19 cellular contexts compared by ENCODE assay signal in genomic region chr17:41974658-41975057, GRCh38. TPM values are rescaled to one million over a fixed set of nuclear protein-coding genes. Genes with fewer than 3 reads are reported as not detected.
DNase-seq lines count a peak whose midpoint lies in the region; ATAC-seq and TF ChIP-seq lines count a peak whose summit lies in the region.
"Had no signal": no experiment of that assay in that cellular context is flagged by ENCODE, and none has a peak within 500 bp of the region (broad histone marks: within the 10 kb centered on the region; RNA-seq: fewer than 3 reads in every experiment).

No MANE protein-coding gene starts in this region.

- H3K9me3 Mint-ChIP-seq in activated T-cell treated with anti-CD3 and anti-CD28 coated beads, Interleukin-2, amount 50 U/mL, for 24 hours = no peaks in the 10 kb centered on the region
- no peaks in the 10 kb centered on the region for H3K9me3 Mint-ChIP-seq in immature natural killer cell
- H3K9me3 Mint-ChIP-seq in stimulated activated naive B cell treated with anti-CD40 and anti-IgM and Interleukin-4, amounts not matched to agents 10 μg/mL and 1 μg/mL and 100 μg/mL, for 72 hours = no peaks in the 10 kb centered on the region
- no peaks in the 10 kb centered on the region for H3K9me3 Mint-ChIP-seq in activated T-helper 2 cell treated with anti-CD3 and anti-CD28 coated beads, Interferon-gamma antibody, Interleukin-2, Interleukin-4, amounts not matched to agents 10 μg/mL and 5 μg/mL and 100 μg/mL, durations not matched to agents 14 hours and 24 hours and 36 hours
- H3K9me3 Mint-ChIP-seq: activated naive CD8-positive, alpha-beta T cell treated with anti-CD3 and anti-CD28 coated beads, Interleukin-2, amount 50 U/mL, for 24 hours; CD14-positive monocyte; GM23338 had no signal

- no peak for ATAC-seq in stimulated activated naive B cell treated with anti-CD40 and anti-IgM and Interleukin-4, amounts not matched to agents 10 μg/mL and 1 μg/mL and 100 μg/mL, for 72 hours (replicated peaks)
- ATAC-seq in HG03045 (IDR thresholded peaks at IDR 0.05; ENCODE audit: unreplicated experiment) = no peak
- ATAC-seq: activated naive CD8-positive, alpha-beta T cell treated with anti-CD3 and anti-CD28 coated beads, Interleukin-2, amount 50 U/mL, for 24 hours; GM23338; left colon; pancreas had no signal

- no peak overlapping the region for H3K4me3 ChIP-seq in MG63
- H3K4me3 ChIP-seq: GM23338, pancreas, transverse colon had no signal

- H3K36me3 Mint-ChIP-seq in activated T-cell treated with anti-CD3 and anti-CD28 coated beads, Interleukin-2, amount 50 U/mL, for 24 hours (ENCODE audit: low read depth) = peaks cover 91% of the 10 kb centered on the region
- H3K36me3 Mint-ChIP-seq in immature natural killer cell = peaks cover 7 to 28% (median 13%) of the 10 kb centered on the region in 3 donors
- peaks cover 35 to 49% of the 10 kb centered on the region in 2 donors for H3K36me3 Mint-ChIP-seq in stimulated activated naive B cell treated with anti-CD40 and anti-IgM and Interleukin-4, amounts not matched to agents 10 μg/mL and 1 μg/mL and 100 μg/mL, for 72 hours
- H3K36me3 Mint-ChIP-seq in activated T-helper 2 cell treated with anti-CD3 and anti-CD28 coated beads, Interferon-gamma antibody, Interleukin-2, Interleukin-4, amounts not matched to agents 10 μg/mL and 5 μg/mL and 100 μg/mL, durations not matched to agents 14 hours and 24 hours and 36 hours (ENCODE audit: low read depth) = peaks cover 69% of the 10 kb centered on the region

- no peaks in the 10 kb centered on the region for H3K9me3 ChIP-seq in MG63
- H3K9me3 ChIP-seq: pancreas, transverse colon had no signal

- no peak for DNase-seq in activated T-cell treated with anti-CD3 and anti-CD28 coated beads, Interleukin-2, amount 50 U/mL, for 24 hours
- no peak for DNase-seq in activated T-cell treated with anti-CD3 and anti-CD28 coated beads, Interleukin-2, amount 50 U/mL, for 1 hour
- DNase-seq in immature natural killer cell (no peak), MG63 (no peak)
- no peak for DNase-seq in stimulated activated naive B cell treated with anti-CD40 and anti-IgM and Interleukin-4, amounts not matched to agents 10 μg/mL and 1 μg/mL and 100 μg/mL, for 72 hours
- DNase-seq in activated T-helper 2 cell treated with anti-CD3 and anti-CD28 coated beads, Interferon-gamma antibody, Interleukin-2, Interleukin-4, amounts not matched to agents 10 μg/mL and 5 μg/mL and 100 μg/mL, durations not matched to agents 14 hours and 24 hours and 36 hours (ENCODE audit: low spot score) = no peak
- DNase-seq: 8988T; activated naive CD8-positive, alpha-beta T cell treated with anti-CD3 and anti-CD28 coated beads, Interleukin-2, amount 50 U/mL, for 24 hours; central memory CD4-positive, alpha-beta T cell; DMS53; KG1; left colon; NCI-H1105; transverse colon had no signal

- intact Hi-C loops in activated T-helper 2 cell treated with anti-CD3 and anti-CD28 coated beads, Interferon-gamma antibody, Interleukin-2, Interleukin-4, amounts not matched to agents 10 μg/mL and 5 μg/mL and 100 μg/mL, durations not matched to agents 14 hours and 24 hours and 36 hours (cut with micrococcal nuclease) = no loop called here

- peak overlapping the region; percentile 86 for H3K27ac ChIP-seq in VCaP
- H3K27ac ChIP-seq: transverse colon had no signal

- no peaks in the 10 kb centered on the region for H3K27me3 ChIP-seq in MG63
- H3K27me3 ChIP-seq: pancreas, transverse colon had no signal

- H3K36me3 ChIP-seq in MG63 = peaks cover 79% of the 10 kb centered on the region

- no peak overlapping the region for H3K4me3 Mint-ChIP-seq in activated T-cell treated with anti-CD3 and anti-CD28 coated beads, Interleukin-2, amount 50 U/mL, for 24 hours
- no peak overlapping the region for H3K4me3 Mint-ChIP-seq in immature natural killer cell
- no peak overlapping the region for H3K4me3 Mint-ChIP-seq in stimulated activated naive B cell treated with anti-CD40 and anti-IgM and Interleukin-4, amounts not matched to agents 10 μg/mL and 1 μg/mL and 100 μg/mL, for 72 hours
- no peak overlapping the region for H3K4me3 Mint-ChIP-seq in activated T-helper 2 cell treated with anti-CD3 and anti-CD28 coated beads, Interferon-gamma antibody, Interleukin-2, Interleukin-4, amounts not matched to agents 10 μg/mL and 5 μg/mL and 100 μg/mL, durations not matched to agents 14 hours and 24 hours and 36 hours (ENCODE audit: low read depth)
- H3K4me3 Mint-ChIP-seq: activated naive CD8-positive, alpha-beta T cell treated with anti-CD3 and anti-CD28 coated beads, Interleukin-2, amount 50 U/mL, for 24 hours; CD14-positive monocyte; GM23338 had no signal

- H3K27me3 Mint-ChIP-seq in activated T-cell treated with anti-CD3 and anti-CD28 coated beads, Interleukin-2, amount 50 U/mL, for 24 hours = no peaks in the 10 kb centered on the region
- peaks cover 1 to 14% (median 6%) of the 10 kb centered on the region in 3 donors for H3K27me3 Mint-ChIP-seq in immature natural killer cell (ENCODE audit: low read depth in 3 of 3)
- no peaks in the 10 kb centered on the region for H3K27me3 Mint-ChIP-seq in stimulated activated naive B cell treated with anti-CD40 and anti-IgM and Interleukin-4, amounts not matched to agents 10 μg/mL and 1 μg/mL and 100 μg/mL, for 72 hours
- no peaks in the 10 kb centered on the region for H3K27me3 Mint-ChIP-seq in activated T-helper 2 cell treated with anti-CD3 and anti-CD28 coated beads, Interferon-gamma antibody, Interleukin-2, Interleukin-4, amounts not matched to agents 10 μg/mL and 5 μg/mL and 100 μg/mL, durations not matched to agents 14 hours and 24 hours and 36 hours (ENCODE audit: low read depth)
- H3K27me3 Mint-ChIP-seq: activated naive CD8-positive, alpha-beta T cell treated with anti-CD3 and anti-CD28 coated beads, Interleukin-2, amount 50 U/mL, for 24 hours had no signal

- TF ChIP-seq CTCF in VCaP (conservative IDR thresholded peaks at IDR 0.05) = no peak

- H3K27ac Mint-ChIP-seq in activated T-cell treated with anti-CD3 and anti-CD28 coated beads, Interleukin-2, amount 50 U/mL, for 24 hours = peak overlapping the region; percentile 76
- peak overlapping the region; percentile 40 to 93 (median 80) for H3K27ac Mint-ChIP-seq in immature natural killer cell
- H3K27ac Mint-ChIP-seq in stimulated activated naive B cell treated with anti-CD40 and anti-IgM and Interleukin-4, amounts not matched to agents 10 μg/mL and 1 μg/mL and 100 μg/mL, for 72 hours = peak overlapping the region; percentile 20
- no peak overlapping the region for H3K27ac Mint-ChIP-seq in activated T-helper 2 cell treated with anti-CD3 and anti-CD28 coated beads, Interferon-gamma antibody, Interleukin-2, Interleukin-4, amounts not matched to agents 10 μg/mL and 5 μg/mL and 100 μg/mL, durations not matched to agents 14 hours and 24 hours and 36 hours
- H3K27ac Mint-ChIP-seq: GM23338 had no signal

- H3K4me1 Mint-ChIP-seq in activated T-cell treated with anti-CD3 and anti-CD28 coated beads, Interleukin-2, amount 50 U/mL, for 24 hours (ENCODE audit: low read depth) = peaks cover 26% of the 10 kb centered on the region
- H3K4me1 Mint-ChIP-seq in immature natural killer cell = peaks cover 28 to 31% of the 10 kb centered on the region in 2 donors
- H3K4me1 Mint-ChIP-seq in stimulated activated naive B cell treated with anti-CD40 and anti-IgM and Interleukin-4, amounts not matched to agents 10 μg/mL and 1 μg/mL and 100 μg/mL, for 72 hours = peaks cover 22 to 64% of the 10 kb centered on the region in 2 donors
- H3K4me1 Mint-ChIP-seq in activated T-helper 2 cell treated with anti-CD3 and anti-CD28 coated beads, Interferon-gamma antibody, Interleukin-2, Interleukin-4, amounts not matched to agents 10 μg/mL and 5 μg/mL and 100 μg/mL, durations not matched to agents 14 hours and 24 hours and 36 hours (ENCODE audit: low read depth) = peaks cover 8% of the 10 kb centered on the region
- H3K4me1 Mint-ChIP-seq: GM23338 had no signal

RNA-seq across cellular contexts. Expression of gene CNP, which starts 8.1 kb away (rescaled TPM):
- polyA plus RNA-seq in immature natural killer cell = 10 to 100 TPM; 22.8 to 56.3 (median 44.1) TPM
- total RNA-seq in MG63 (2014; rRNA removed; shearing (Covaris generic); ENCODE audit: low replicate concordance) = 64.0 and 97.2 TPM in 2 replicates
- total RNA-seq in activated T-helper 2 cell treated with anti-CD3 and anti-CD28 coated beads, Interferon-gamma antibody, Interleukin-2, Interleukin-4, amounts not matched to agents 10 μg/mL and 5 μg/mL and 100 μg/mL, durations not matched to agents 14 hours and 24 hours and 36 hours = 71.8 and 77.3 TPM in 2 replicates

RNA-seq across cellular contexts. Expression of gene DNAJC7, which starts 42.6 kb away (rescaled TPM):
- 10 to 100 TPM; 54.1 to 94.0 (median 55.8) TPM for polyA plus RNA-seq in immature natural killer cell
- 121 and 123 TPM in 2 replicates for total RNA-seq in MG63 (2014; rRNA removed; shearing (Covaris generic); ENCODE audit: low replicate concordance)
- total RNA-seq in activated T-helper 2 cell treated with anti-CD3 and anti-CD28 coated beads, Interferon-gamma antibody, Interleukin-2, Interleukin-4, amounts not matched to agents 10 μg/mL and 5 μg/mL and 100 μg/mL, durations not matched to agents 14 hours and 24 hours and 36 hours = 103 and 115 TPM in 2 replicates

RNA-seq across cellular contexts. Expression of gene ODAD4, which starts 44.2 kb away (rescaled TPM):
- under 1 TPM in 2 of 3 donors, not detected in 1; 0.15 to 0.38 TPM for polyA plus RNA-seq in immature natural killer cell
- total RNA-seq in MG63 (2014; rRNA removed; shearing (Covaris generic); ENCODE audit: low replicate concordance) = not detected in 2 replicates
- 0.50 and 0.85 TPM in 2 replicates for total RNA-seq in activated T-helper 2 cell treated with anti-CD3 and anti-CD28 coated beads, Interferon-gamma antibody, Interleukin-2, Interleukin-4, amounts not matched to agents 10 μg/mL and 5 μg/mL and 100 μg/mL, durations not matched to agents 14 hours and 24 hours and 36 hours

RNA-seq across cellular contexts. Expression of gene NKIRAS2, which starts 45.2 kb away (rescaled TPM):
- 10 to 100 TPM; 21.5 to 33.6 (median 32.6) TPM for polyA plus RNA-seq in immature natural killer cell
- total RNA-seq in MG63 (2014; rRNA removed; shearing (Covaris generic); ENCODE audit: low replicate concordance) = 77.5 and 86.3 TPM in 2 replicates
- total RNA-seq in activated T-helper 2 cell treated with anti-CD3 and anti-CD28 coated beads, Interferon-gamma antibody, Interleukin-2, Interleukin-4, amounts not matched to agents 10 μg/mL and 5 μg/mL and 100 μg/mL, durations not matched to agents 14 hours and 24 hours and 36 hours = 25.8 and 28.2 TPM in 2 replicates

RNA-seq across cellular contexts. Expression of gene ACLY, which starts 55.9 kb away (rescaled TPM):
- polyA plus RNA-seq in immature natural killer cell = 10 to 100 TPM; 46.9 to 99.2 (median 49.3) TPM
- 151 and 195 TPM in 2 replicates for total RNA-seq in MG63 (2014; rRNA removed; shearing (Covaris generic); ENCODE audit: low replicate concordance)
- total RNA-seq in activated T-helper 2 cell treated with anti-CD3 and anti-CD28 coated beads, Interferon-gamma antibody, Interleukin-2, Interleukin-4, amounts not matched to agents 10 μg/mL and 5 μg/mL and 100 μg/mL, durations not matched to agents 14 hours and 24 hours and 36 hours = 223 and 232 TPM in 2 replicates
